Comparison of ENCODE assay signal across 1 cellular context in genomic region chr6:149953390-149953789, GRCh38.
TF ChIP-seq lines count a peak whose summit lies in the region.

No MANE protein-coding gene starts in this region.

TF ChIP-seq in H1, 55 proteins besides CTCF, POLR2A, EP300 and RAD21:
- peak; percentile 87 for TF ChIP-seq SRF (IDR thresholded peaks at IDR 0.05; ENCODE audit: low read depth, low read length)
